In the genomic region with DNA sequence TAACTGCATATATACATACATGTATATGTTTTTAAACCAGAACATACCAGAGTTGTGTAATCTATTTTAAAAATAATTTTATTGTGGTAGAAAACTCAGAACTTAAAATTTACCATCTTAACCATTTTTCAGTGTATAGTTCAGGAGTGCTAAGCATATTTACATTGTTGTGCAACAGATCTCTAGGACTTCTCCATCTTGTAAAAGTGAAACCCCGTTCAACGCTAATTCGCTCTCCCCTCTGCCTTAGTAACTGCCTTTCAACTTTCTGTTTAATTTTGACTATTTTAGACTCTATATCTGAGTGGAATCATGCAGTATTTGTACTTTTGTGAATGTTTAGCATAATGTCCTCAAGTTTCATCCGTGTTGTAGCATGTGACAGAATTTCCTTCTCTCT, we compare ENCODE assay signal across 1 cellular context.
TF ChIP-seq lines count a peak whose summit lies in the region.

No MANE protein-coding gene starts in this region.

TF ChIP-seq in HCT116, 20 proteins besides CTCF, POLR2A, EP300 and RAD21 (continued from another document):
- TF ChIP-seq ZFX (IDR thresholded peaks at IDR 0.05) (no peak), YY1 (IDR thresholded peaks at IDR 0.05; ENCODE audit: extremely low read depth, insufficient replicate concordance, low read depth, low read length) (no peak), FOSL1 (IDR thresholded peaks at IDR 0.05; ENCODE audit: low read depth) (no peak), EZH2 (IDR thresholded peaks at IDR 0.05) (no peak), EZH2phosphoT487 (IDR thresholded peaks at IDR 0.05; ENCODE audit: borderline replicate concordance) (no peak)
- TF ChIP-seq, protein P1, sequence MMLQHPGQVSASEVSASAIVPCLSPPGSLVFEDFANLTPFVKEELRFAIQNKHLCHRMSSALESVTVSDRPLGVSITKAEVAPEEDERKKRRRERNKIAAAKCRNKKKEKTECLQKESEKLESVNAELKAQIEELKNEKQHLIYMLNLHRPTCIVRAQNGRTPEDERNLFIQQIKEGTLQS (IDR thresholded peaks at IDR 0.05): no peak
